24 cellular contexts compared by ENCODE assay signal in genomic region chr6:122780114-122780513, GRCh38. TPM values are rescaled to one million over a fixed set of nuclear protein-coding genes. Genes with fewer than 3 reads are reported as not detected.
A peak's percentile ranks its signal among the peaks of the same experiment; 100 is the strongest.
DNase-seq lines count a peak whose midpoint lies in the region; ATAC-seq, FAIRE-seq and TF ChIP-seq lines count a peak whose summit lies in the region.
"Had no signal": no experiment of that assay in that cellular context is flagged by ENCODE, and none has a peak within 500 bp of the region (broad histone marks: within the 10 kb centered on the region; RNA-seq: fewer than 3 reads in every experiment).

No MANE protein-coding gene starts in this region.

- no peak overlapping the region for H2BK120ac ChIP-seq in neuronal stem cell (ENCODE audit: low read depth, low read length)

- DNase-seq in NCI-H187 treated with DMSO at 0.1 percent for 48 hours (lab: John Stamatoyannopoulos, UW) (peak; percentile 30), astrocyte (ENCODE audit: low read depth) (no peak), neuronal stem cell (ENCODE audit: low spot score) (no peak), natural killer cell (no peak), DMS153 treated with DMSO at 0.1 percent for 48 hours (lab: John Stamatoyannopoulos, UW; ENCODE audit: unreplicated experiment) (no peak), HTR-8/SVneo (ENCODE audit: insufficient read length, low spot score) (no peak)
- DNase-seq: ACHN, AML-193, DMS79 treated with DMSO at 0.1 percent for 48 hours, HCEC 1CT, KBM-7, MV-4-11, NCI-H1436, NCI-H2081, NCI-H774, OCI-M1, SHP77, T-helper 1 cell had no signal

- no peak overlapping the region for H3K4me3 Mint-ChIP-seq in astrocyte (ENCODE audit: unreplicated experiment)
- no peak overlapping the region for H3K4me3 Mint-ChIP-seq in natural killer cell

- no peak overlapping the region for H4K8ac ChIP-seq in neuronal stem cell (ENCODE audit: low read depth, low read length)

- no peak overlapping the region for H2BK5ac ChIP-seq in neuronal stem cell (ENCODE audit: low read length)

- no peaks in the 10 kb centered on the region for H3K79me2 ChIP-seq in astrocyte (ENCODE audit: insufficient read depth, low read length)

- H2AFZ ChIP-seq in astrocyte (ENCODE audit: low read depth, low read length), result peak overlapping the region; percentile 68
- peak overlapping the region; percentile 78 for H2AFZ ChIP-seq in neuronal stem cell (ENCODE audit: low read length)

- no peak overlapping the region for H3K27ac Mint-ChIP-seq in astrocyte (ENCODE audit: unreplicated experiment)
- no peak overlapping the region for H3K27ac Mint-ChIP-seq in natural killer cell

- H3K4me3 ChIP-seq in astrocyte (ENCODE audit: insufficient read depth, low read depth, low read length) (no peak overlapping the region), iPS-20b (ENCODE audit: low read length) (peak overlapping the region; percentile 47), neuronal stem cell (ENCODE audit: low read length in 2 of 2) (peak overlapping the region; percentile 43 to 81)
- H3K4me3 ChIP-seq: SK-N-MC had no signal

- no peak overlapping the region for H2BK12ac ChIP-seq in neuronal stem cell (ENCODE audit: low read length)

- H3K4ac ChIP-seq in neuronal stem cell (ENCODE audit: low read length), result no peak overlapping the region

- no CpG with 5 or more reads among the region's 5 CpGs for WGBS in neuronal stem cell (ENCODE audit: extremely low coverage in 2 of 2, insufficient read length in 2 of 2, insufficient replicate concordance in 1 of 2), 2 donors

- no peak overlapping the region for H4K91ac ChIP-seq in neuronal stem cell (ENCODE audit: low read depth, low read length, poor library complexity)

- no peak overlapping the region for H2BK15ac ChIP-seq in neuronal stem cell (ENCODE audit: low read length)

- no peaks in the 10 kb centered on the region for H4K20me1 ChIP-seq in astrocyte (ENCODE audit: insufficient read depth, low read length)

- no peaks in the 10 kb centered on the region for H3K36me3 ChIP-seq in astrocyte (ENCODE audit: insufficient read depth, low read length)
- no peaks in the 10 kb centered on the region for H3K36me3 ChIP-seq in iPS-20b (ENCODE audit: insufficient read depth, low read depth, low read length)
- no peaks in the 10 kb centered on the region for H3K36me3 ChIP-seq in neuronal stem cell (replicated peaks in 1 of 2; ENCODE audit: control insufficient read depth in 2 of 2, insufficient read depth in 2 of 2, low read length in 2 of 2)

- TF ChIP-seq CTCF in astrocyte (IDR thresholded peaks at IDR 0.05; ENCODE audit: insufficient read depth, low read depth, low read length) (no peak), natural killer cell (IDR thresholded peaks at IDR 0.05) (no peak)

- no peaks in the 10 kb centered on the region for H3K9me3 ChIP-seq in astrocyte (ENCODE audit: insufficient read depth, low read depth, low read length)
- no peaks in the 10 kb centered on the region for H3K9me3 ChIP-seq in iPS-20b (ENCODE audit: insufficient read depth, low read depth, low read length)
- H3K9me3 ChIP-seq in neuronal stem cell (replicated peaks in 1 of 2; ENCODE audit: control insufficient read depth in 2 of 2, insufficient read depth in 1 of 2, low read depth in 1 of 2, low read length in 2 of 2), result peaks cover 0 to 2% of the 10 kb centered on the region in 2 donors

- no peaks in the 10 kb centered on the region for H3K79me1 ChIP-seq in neuronal stem cell (ENCODE audit: low read depth, low read length)

- no peak for ATAC-seq in natural killer cell
- no peak for ATAC-seq in HG02885 (IDR thresholded peaks at IDR 0.05; ENCODE audit: poor library complexity, unreplicated experiment)

- H3K9ac ChIP-seq in astrocyte (ENCODE audit: low read length) (no peak overlapping the region), iPS-20b (ENCODE audit: low read depth, low read length) (peak overlapping the region; percentile 7; the same call in 1 of the 2 replicates), neuronal stem cell (ENCODE audit: low read depth, low read length, poor library complexity) (no peak overlapping the region)

- H3K27ac ChIP-seq in astrocyte (ENCODE audit: low read depth, low read length) (no peak overlapping the region), iPS-20b (ENCODE audit: low read length) (no peak overlapping the region), neuronal stem cell (replicated peaks; ENCODE audit: low read length) (peak overlapping the region; percentile 93)
- H3K27ac ChIP-seq: C4-2B, SK-N-MC had no signal

- no peaks in the 10 kb centered on the region for H3K4me1 ChIP-seq in astrocyte (ENCODE audit: insufficient read depth, low read length)
- H3K4me1 ChIP-seq in iPS-20b (ENCODE audit: insufficient read depth, low read length), result peaks cover 22% of the 10 kb centered on the region; the same call in 1 of the 2 replicates
- H3K4me1 ChIP-seq in neuronal stem cell (ENCODE audit: control insufficient read depth in 2 of 2, insufficient read depth in 1 of 2, low read depth in 1 of 2, low read length in 2 of 2), result peaks cover 5 to 6% of the 10 kb centered on the region in 2 donors

- H3K4me2 ChIP-seq in astrocyte (ENCODE audit: low read length), result peak overlapping the region; percentile 71
- H3K4me2 ChIP-seq in neuronal stem cell (ENCODE audit: insufficient read depth, low read length, poor library complexity, severe bottlenecking), result peak overlapping the region; percentile 70

- no peaks in the 10 kb centered on the region for H3K27me3 Mint-ChIP-seq in astrocyte (ENCODE audit: low read depth, unreplicated experiment)
- H3K27me3 Mint-ChIP-seq in natural killer cell (ENCODE audit: low read depth in 2 of 2), result peaks cover 23 to 30% of the 10 kb centered on the region in 2 donors

- no peaks in the 10 kb centered on the region for H3K27me3 ChIP-seq in astrocyte (ENCODE audit: insufficient read depth, low read length)
- H3K27me3 ChIP-seq in iPS-20b (ENCODE audit: insufficient read depth, low read length), result no peaks in the 10 kb centered on the region
- no peaks in the 10 kb centered on the region for H3K27me3 ChIP-seq in neuronal stem cell (ENCODE audit: control insufficient read depth in 3 of 3, insufficient read depth in 3 of 3, low read depth in 1 of 3, low read length in 3 of 3)

- H3K18ac ChIP-seq in neuronal stem cell (ENCODE audit: low read length), result no peak overlapping the region

- H3K9me3 Mint-ChIP-seq in astrocyte (ENCODE audit: unreplicated experiment) (no peaks in the 10 kb centered on the region), natural killer cell (no peaks in the 10 kb centered on the region)

- no peak overlapping the region for H3K23ac ChIP-seq in neuronal stem cell (ENCODE audit: low read depth, low read length, poor library complexity)

- peaks cover 8% of the 10 kb centered on the region for H3K4me1 Mint-ChIP-seq in astrocyte (ENCODE audit: low read depth, unreplicated experiment)
- H3K4me1 Mint-ChIP-seq in natural killer cell, result no peaks in the 10 kb centered on the region

- H2AK5ac ChIP-seq in neuronal stem cell (ENCODE audit: low read depth, low read length), result no peak overlapping the region

- H3K36me3 Mint-ChIP-seq in astrocyte (ENCODE audit: low read depth, unreplicated experiment) (no peaks in the 10 kb centered on the region), natural killer cell (peaks cover 9% of the 10 kb centered on the region)

- no peak overlapping the region for H3K14ac ChIP-seq in neuronal stem cell (ENCODE audit: low read length)

- intact Hi-C loops in natural killer cell (cut with micrococcal nuclease), result no loop called here

- FAIRE-seq in astrocyte (lab: Jason Lieb, UNC) (no peak), HTR-8/SVneo (lab: Jason Lieb, UNC) (no peak)
- FAIRE-seq: HepG2 had no signal

RNA-seq across cellular contexts. Expression of gene FABP7, which starts 0.6 kb away (rescaled TPM):
- 0.43 and 1.1 TPM in 2 replicates for total RNA-seq in astrocyte
- polyA plus RNA-seq in neuronal stem cell (2013, experiment 1 of 2), result 373 TPM
- polyA plus RNA-seq in neuronal stem cell (2013, experiment 2 of 2), result 373 TPM
- not detected for total RNA-seq in natural killer cell
- total RNA-seq: HepG2, NCI-H460 had no signal
- polyA plus RNA-seq: HepG2 had no signal

RNA-seq across cellular contexts. Expression of gene SMPDL3A, which starts 8.9 kb away (rescaled TPM):
- total RNA-seq in astrocyte, result 6.9 and 7.3 TPM in 2 replicates
- 2.0 TPM for polyA plus RNA-seq in neuronal stem cell (2013, experiment 1 of 2)
- polyA plus RNA-seq in neuronal stem cell (2013, experiment 2 of 2), result 2.1 TPM
- 1 to 10 TPM; 1.1 to 4.3 (median 3.9) TPM for total RNA-seq in natural killer cell
